In the genomic region with DNA sequence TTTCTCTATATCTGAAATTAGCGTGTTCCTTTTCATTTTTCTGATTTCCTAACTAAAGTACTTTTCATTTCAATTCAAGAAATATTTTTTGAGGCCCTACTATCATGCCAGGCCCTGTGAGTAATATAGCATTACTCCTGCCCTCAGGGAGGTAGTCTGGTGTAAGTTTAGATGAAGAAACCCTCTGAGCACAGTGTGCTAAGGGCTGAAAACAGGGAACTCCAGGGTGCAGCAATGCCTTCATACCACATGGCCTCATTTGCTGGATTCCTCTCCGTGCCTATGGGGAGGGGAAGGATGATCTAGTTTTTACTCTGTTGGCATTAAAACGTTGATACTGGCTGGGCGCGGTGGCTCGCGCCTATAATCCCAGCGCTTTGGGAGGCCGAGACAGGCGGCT, we compare ENCODE assay signal across 21 cellular contexts. TPM values are rescaled to one million over a fixed set of nuclear protein-coding genes. Genes with fewer than 3 reads are reported as not detected.
DNase-seq lines count a peak whose midpoint lies in the region; ATAC-seq and TF ChIP-seq lines count a peak whose summit lies in the region.
"Had no signal": no experiment of that assay in that cellular context is flagged by ENCODE, and none has a peak within 500 bp of the region (broad histone marks: within the 10 kb centered on the region; RNA-seq: fewer than 3 reads in every experiment).

No MANE protein-coding gene starts in this region.

- no peak overlapping the region for H2BK5ac ChIP-seq in trophoblast cell (ENCODE audit: low read depth, low read length, poor library complexity)

- no peak overlapping the region for H3K27ac ChIP-seq in trophoblast cell (ENCODE audit: low read depth, low read length)
- H3K27ac ChIP-seq: BLaER1 had no signal

- H3K36me3 ChIP-seq in trophoblast cell (ENCODE audit: control insufficient read depth in 1 of 2, insufficient read depth in 2 of 2, low read length in 2 of 2), result peaks cover 19 to 36% of the 10 kb centered on the region in 2 experiments

- no peak overlapping the region for H3K27ac Mint-ChIP-seq in WTC11
- H3K27ac Mint-ChIP-seq: CD4-positive, alpha-beta memory T cell; CD4-positive, CD25-positive, alpha-beta regulatory T cell; CD8-positive, alpha-beta memory T cell had no signal

- CTCF ChIA-PET in WTC11 (lab: Charles Lee), result interaction anchor here (1.1 kb wide), 1 partner anchor 10 kb away, joined by 3 read pairs; the partner anchor contains the start of gene POLR2C

- no peak overlapping the region for H3K23ac ChIP-seq in trophoblast cell (ENCODE audit: low read length)

- H3K4me1 Mint-ChIP-seq in WTC11, result 0 out of 2 replicates have a peak, but pooled peaks cover 3% of the 10 kb centered on the region

- no peaks in the 10 kb centered on the region for H3K27me3 Mint-ChIP-seq in WTC11 (ENCODE audit: low read depth)
- H3K27me3 Mint-ChIP-seq: CD4-positive, alpha-beta memory T cell; CD4-positive, CD25-positive, alpha-beta regulatory T cell; CD8-positive, alpha-beta memory T cell had no signal

- H3K4me3 Mint-ChIP-seq in WTC11, result no peak overlapping the region
- H3K4me3 Mint-ChIP-seq: CD14-positive monocyte; CD4-positive, alpha-beta memory T cell; CD4-positive, CD25-positive, alpha-beta regulatory T cell; CD8-positive, alpha-beta memory T cell had no signal

- WGBS in trophoblast cell (ENCODE audit: extremely low coverage, insufficient coverage, insufficient read length), result no CpG with 5 or more reads among the region's 10 CpGs

- no peak overlapping the region for H3K18ac ChIP-seq in trophoblast cell (ENCODE audit: low read length)

- no peak overlapping the region for H2BK120ac ChIP-seq in trophoblast cell (ENCODE audit: insufficient read depth, low read length, poor library complexity)

- no peak overlapping the region for H3K9ac ChIP-seq in trophoblast cell (ENCODE audit: low read length)
- H3K9ac ChIP-seq: BLaER1 had no signal

- no peak overlapping the region for H3K14ac ChIP-seq in trophoblast cell (ENCODE audit: low read length)

- no peaks in the 10 kb centered on the region for H3K27me3 ChIP-seq in trophoblast cell (ENCODE audit: insufficient read depth, low read length)
- H3K27me3 ChIP-seq: BE2C, BLaER1 had no signal

- no peak overlapping the region for H3K4me2 ChIP-seq in trophoblast cell (ENCODE audit: low read length)
- H3K4me2 ChIP-seq: BLaER1 had no signal

- peaks cover 5% of the 10 kb centered on the region for H3K79me2 ChIP-seq in trophoblast cell (ENCODE audit: control insufficient read depth, insufficient read depth, low read length, poor library complexity)

- H3K9me3 Mint-ChIP-seq in WTC11, result no peaks in the 10 kb centered on the region
- H3K9me3 Mint-ChIP-seq: CD14-positive monocyte; CD4-positive, alpha-beta memory T cell; CD8-positive, alpha-beta memory T cell had no signal

- H2BK12ac ChIP-seq in trophoblast cell (ENCODE audit: low read length), result no peak overlapping the region

- H2AFZ ChIP-seq in trophoblast cell (ENCODE audit: insufficient read depth, low read length, poor library complexity), result no peak overlapping the region

- H3K36me3 Mint-ChIP-seq in WTC11, result peaks cover 41% of the 10 kb centered on the region

- no peak overlapping the region for H4K91ac ChIP-seq in trophoblast cell (ENCODE audit: low read depth, low read length)

- no peak overlapping the region for H4K12ac ChIP-seq in trophoblast cell (ENCODE audit: low read depth, low read length)

- H3K4me3 ChIP-seq in trophoblast cell (ENCODE audit: low read depth, low read length), result no peak overlapping the region
- H3K4me3 ChIP-seq: BLaER1 had no signal

- no peak for TF ChIP-seq CTCF in WTC11 (IDR thresholded peaks at IDR 0.05)

- H3K4ac ChIP-seq in trophoblast cell (ENCODE audit: low read depth, low read length), result no peak overlapping the region

- DNase-seq in amniotic epithelial cell (ENCODE audit: low read depth) (peak; percentile 35), fibroblast of gingiva (ENCODE audit: low read depth) (peak; percentile 6), trophoblast cell (peak; percentile 52 to 76), D341Med (ENCODE audit: low spot score) (no peak), anterior cingulate cortex (lab: John Stamatoyannopoulos, UW) (no peak), NCI-H526 treated with DMSO at 0.1 percent for 48 hours (lab: John Stamatoyannopoulos, UW) (no peak), WTC11 (ENCODE audit: low spot score) (no peak)
- DNase-seq: 8988T; ACHN; BE2C; C1 segment of cervical spinal cord; CD4-positive, alpha-beta memory T cell; CD4-positive, CD25-positive, alpha-beta regulatory T cell; CD8-positive, alpha-beta memory T cell; COR-L47; DMS79 treated with DMSO at 0.1 percent for 48 hours; GF-D8 had no signal

- POLR2A ChIA-PET in WTC11 (lab: Charles Lee), result no interaction called here

- no peak for ATAC-seq in WTC11

- H4K8ac ChIP-seq in trophoblast cell (ENCODE audit: low read depth, low read length), result no peak overlapping the region

- H2AK5ac ChIP-seq in trophoblast cell (ENCODE audit: low read length), result no peak overlapping the region

- H3K79me1 ChIP-seq in trophoblast cell (ENCODE audit: low read length), result peaks cover 5% of the 10 kb centered on the region

- H3K4me1 ChIP-seq in trophoblast cell (ENCODE audit: control insufficient read depth in 1 of 2, insufficient read depth in 2 of 2, low read length in 2 of 2), result peaks cover 5 to 6% of the 10 kb centered on the region in 2 experiments
- H3K4me1 ChIP-seq: BE2C had no signal

- H3K9me3 ChIP-seq in trophoblast cell (ENCODE audit: insufficient read depth, low read depth, low read length), result no peaks in the 10 kb centered on the region
- H3K9me3 ChIP-seq: BE2C, BLaER1 had no signal

TF ChIP-seq in WTC11, 78 proteins besides CTCF, POLR2A, EP300 and RAD21:
- TF ChIP-seq, protein P1, sequence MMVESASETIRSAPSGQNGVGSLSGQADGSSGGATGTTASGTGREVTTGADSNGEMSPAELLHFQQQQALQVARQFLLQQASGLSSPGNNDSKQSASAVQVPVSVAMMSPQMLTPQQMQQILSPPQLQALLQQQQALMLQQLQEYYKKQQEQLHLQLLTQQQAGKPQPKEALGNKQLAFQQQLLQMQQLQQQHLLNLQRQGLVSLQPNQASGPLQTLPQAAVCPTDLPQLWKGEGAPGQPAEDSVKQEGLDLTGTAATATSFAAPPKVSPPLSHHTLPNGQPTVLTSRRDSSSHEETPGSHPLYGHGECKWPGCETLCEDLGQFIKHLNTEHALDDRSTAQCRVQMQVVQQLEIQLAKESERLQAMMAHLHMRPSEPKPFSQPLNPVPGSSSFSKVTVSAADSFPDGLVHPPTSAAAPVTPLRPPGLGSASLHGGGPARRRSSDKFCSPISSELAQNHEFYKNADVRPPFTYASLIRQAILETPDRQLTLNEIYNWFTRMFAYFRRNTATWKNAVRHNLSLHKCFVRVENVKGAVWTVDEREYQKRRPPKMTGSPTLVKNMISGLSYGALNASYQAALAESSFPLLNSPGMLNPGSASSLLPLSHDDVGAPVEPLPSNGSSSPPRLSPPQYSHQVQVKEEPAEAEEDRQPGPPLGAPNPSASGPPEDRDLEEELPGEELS (CRISPR knock-in tag; IDR thresholded peaks at IDR 0.05), result no peak
- TF ChIP-seq FOXJ3 (CRISPR knock-in tag; IDR thresholded peaks at IDR 0.05; ENCODE audit: borderline replicate concordance) (no peak), ZNF396 (CRISPR knock-in tag; IDR thresholded peaks at IDR 0.05; ENCODE audit: borderline replicate concordance) (no peak), MLX (CRISPR knock-in tag; IDR thresholded peaks at IDR 0.05) (no peak), RELA (CRISPR knock-in tag; IDR thresholded peaks at IDR 0.05; ENCODE audit: borderline replicate concordance) (no peak), HMGXB4 (CRISPR knock-in tag; IDR thresholded peaks at IDR 0.05) (no peak), ZNF263 (CRISPR knock-in tag; IDR thresholded peaks at IDR 0.05; ENCODE audit: low read depth) (no peak), MXD4 (CRISPR knock-in tag; IDR thresholded peaks at IDR 0.05; ENCODE audit: borderline replicate concordance) (no peak), KAT7 (CRISPR knock-in tag; IDR thresholded peaks at IDR 0.05; ENCODE audit: borderline replicate concordance) (no peak), ZNF121 (CRISPR knock-in tag; IDR thresholded peaks at IDR 0.05) (no peak), NFATC4 (CRISPR knock-in tag; IDR thresholded peaks at IDR 0.05) (no peak), ZBTB21 (CRISPR knock-in tag; IDR thresholded peaks at IDR 0.05; ENCODE audit: borderline replicate concordance) (no peak), TCF7 (CRISPR knock-in tag; IDR thresholded peaks at IDR 0.05; ENCODE audit: low read depth) (no peak)

RNA-seq across cellular contexts. Expression of gene COQ9, which starts 4.7 kb away (rescaled TPM):
- polyA plus RNA-seq in trophoblast cell (2013), result 21.2 and 21.9 TPM in 2 replicates
- total RNA-seq in WTC11 (2021), result 39.2 to 40.2 TPM (median 39.8 TPM) in 3 replicates

RNA-seq across cellular contexts. Expression of gene CIAPIN1, which starts 4.8 kb away (rescaled TPM):
- 36.7 and 38.3 TPM in 2 replicates for polyA plus RNA-seq in trophoblast cell (2013)
- 85.9 to 94.7 TPM (median 87.9 TPM) in 3 replicates for total RNA-seq in WTC11 (2021)

RNA-seq across cellular contexts. Expression of gene POLR2C, which starts 10.5 kb away (rescaled TPM):
- polyA plus RNA-seq in trophoblast cell (2013), result 49.8 and 50.6 TPM in 2 replicates
- total RNA-seq in WTC11 (2021), result 67.9 to 75.4 TPM (median 67.9 TPM) in 3 replicates

RNA-seq across cellular contexts. Expression of gene DOK4, which starts 34.3 kb away (rescaled TPM):
- 407 and 429 TPM in 2 replicates for polyA plus RNA-seq in trophoblast cell (2013)
- total RNA-seq in WTC11 (2021), result 21.8 to 25.0 TPM (median 21.9 TPM) in 3 replicates

RNA-seq across cellular contexts. Expression of gene CCL17, which starts 47.5 kb away (rescaled TPM):
- not detected in 2 replicates for polyA plus RNA-seq in trophoblast cell (2013)
- total RNA-seq in WTC11 (2021), result not detected in 3 replicates
- total RNA-seq: A673; CD4-positive, alpha-beta memory T cell; CD4-positive, CD25-positive, alpha-beta regulatory T cell had no signal
- polyA plus RNA-seq: AG04450; CD14-positive monocyte; CD4-positive, alpha-beta memory T cell; CD4-positive, CD25-positive, alpha-beta regulatory T cell; CD8-positive, alpha-beta memory T cell had no signal

Comparison
In these comparisons a context has a peak if more than half of its experiments do, and no peak if none do; other contexts are left out.
1. DNase-seq: peak in amniotic epithelial cell (single experiment), fibroblast of gingiva (single experiment) and trophoblast cell (2 of 2); none in D341Med (single experiment), anterior cingulate cortex (0 of 58), NCI-H526 treated with DMSO at 0.1 percent for 48 hours (single experiment) and WTC11 (single experiment).